In genomic region chr14:29222671-29223268, GRCh38 we compare ENCODE assay signal across 8 cellular contexts.
A peak's percentile ranks its signal among the peaks of the same experiment; 100 is the strongest.
DNase-seq lines count a peak whose midpoint lies in the region; ATAC-seq and TF ChIP-seq lines count a peak whose summit lies in the region.

No MANE protein-coding gene starts in this region.

- no peaks in the 10 kb centered on the region for H3F3A ChIP-seq in OCI-LY1 (ENCODE audit: insufficient read depth, low read length)

- H3K27ac ChIP-seq in OCI-LY1 (ENCODE audit: low read depth, low read length, poor library complexity, severe bottlenecking): no peak overlapping the region

- ATAC-seq in stimulated activated naive B cell treated with anti-CD40 and anti-IgM and Interleukin-4, amounts not matched to agents 10 μg/mL and 1 μg/mL and 100 μg/mL, for 72 hours (replicated peaks): no peak

- no peak overlapping the region for H3K9ac ChIP-seq in OCI-LY1 (ENCODE audit: low read length)

- TF ChIP-seq CTCF in AG04449 (IDR thresholded peaks at IDR 0.05; ENCODE audit: insufficient read depth, low read length, missing control alignments): peak; percentile 49
- peak; percentile 55 for TF ChIP-seq CTCF in OCI-LY1 (IDR thresholded peaks at IDR 0.05; ENCODE audit: low read length)

- no peaks in the 10 kb centered on the region for H3K36me3 Mint-ChIP-seq in stimulated activated naive B cell treated with anti-CD40 and anti-IgM and Interleukin-4, amounts not matched to agents 10 μg/mL and 1 μg/mL and 100 μg/mL, for 72 hours

- no peaks in the 10 kb centered on the region for H3K9me2 ChIP-seq in OCI-LY1 (ENCODE audit: low read depth, low read length)

- H3K27me3 ChIP-seq in OCI-LY1 (ENCODE audit: insufficient read depth, low read length): no peaks in the 10 kb centered on the region

- H3K4me1 Mint-ChIP-seq in stimulated activated naive B cell treated with anti-CD40 and anti-IgM and Interleukin-4, amounts not matched to agents 10 μg/mL and 1 μg/mL and 100 μg/mL, for 72 hours: no peaks in the 10 kb centered on the region

- no peak overlapping the region for H3K4me2 ChIP-seq in OCI-LY1 (ENCODE audit: low read length)

- H3K4me3 ChIP-seq in AG04449 (ENCODE audit: low read depth, low read length) (no peak overlapping the region), OCI-LY1 (ENCODE audit: low read depth, low read length, poor library complexity, severe bottlenecking) (no peak overlapping the region)

- no peaks in the 10 kb centered on the region for H3K27me3 Mint-ChIP-seq in stimulated activated naive B cell treated with anti-CD40 and anti-IgM and Interleukin-4, amounts not matched to agents 10 μg/mL and 1 μg/mL and 100 μg/mL, for 72 hours

- H4K20me1 ChIP-seq in OCI-LY1 (ENCODE audit: insufficient read depth, low read length): no peaks in the 10 kb centered on the region

- no peaks in the 10 kb centered on the region for H3K4me1 ChIP-seq in OCI-LY1 (ENCODE audit: insufficient read depth, low read length, severe bottlenecking)

- H3K4me3 Mint-ChIP-seq in stimulated activated naive B cell treated with anti-CD40 and anti-IgM and Interleukin-4, amounts not matched to agents 10 μg/mL and 1 μg/mL and 100 μg/mL, for 72 hours: no peak overlapping the region

- H3K27ac Mint-ChIP-seq in stimulated activated naive B cell treated with anti-CD40 and anti-IgM and Interleukin-4, amounts not matched to agents 10 μg/mL and 1 μg/mL and 100 μg/mL, for 72 hours: no peak overlapping the region

- H3K36me3 ChIP-seq in OCI-LY1 (ENCODE audit: insufficient read depth, low read length): no peaks in the 10 kb centered on the region

- no peaks in the 10 kb centered on the region for H3K79me2 ChIP-seq in OCI-LY1 (ENCODE audit: insufficient read depth, low read length)

- POLR2A ChIA-PET in AG04449 (lab: Yijun Ruan, JAX): no interaction called here

- H3K9me3 Mint-ChIP-seq in stimulated activated naive B cell treated with anti-CD40 and anti-IgM and Interleukin-4, amounts not matched to agents 10 μg/mL and 1 μg/mL and 100 μg/mL, for 72 hours: no peaks in the 10 kb centered on the region

- H3K9me3 ChIP-seq in OCI-LY1 (ENCODE audit: low read length): no peaks in the 10 kb centered on the region

- no peak for DNase-seq in AG04449 (ENCODE audit: low read depth, low spot score)
- DNase-seq in HCEC 1CT: peak; percentile 73
- DNase-seq in fibroblast of the conjunctiva (ENCODE audit: low read depth): peak; percentile 71
- DNase-seq in activated effector memory CD4-positive, alpha-beta T cell treated with anti-CD3 and anti-CD28 coated beads, Interleukin-2, amount 50 U/mL, for 16 hours: no peak
- no peak for DNase-seq in cerebellar nuclear complex (lab: John Stamatoyannopoulos, UW)
- DNase-seq in stimulated activated naive B cell treated with anti-CD40 and anti-IgM and Interleukin-4, amounts not matched to agents 10 μg/mL and 1 μg/mL and 100 μg/mL, for 72 hours: no peak
- no peak for DNase-seq in C1 segment of cervical spinal cord (lab: John Stamatoyannopoulos, UW)

- H2AFZ ChIP-seq in OCI-LY1 (ENCODE audit: low read length): no peak overlapping the region

- CTCF ChIA-PET in AG04449 (lab: Yijun Ruan, JAX): interaction anchor here (1.2 kb wide), 1 partner anchor 459 kb away, joined by 3 read pairs; no protein-coding TSS in a partner anchor

Comparison
In these comparisons a context has a peak if more than half of its experiments do, and no peak if none do; other contexts are left out.
1. DNase-seq: peak in HCEC 1CT (single experiment) and fibroblast of the conjunctiva (single experiment); none in AG04449 (single experiment), activated effector memory CD4-positive, alpha-beta T cell treated with anti-CD3 and anti-CD28 coated beads, Interleukin-2, amount 50 U/mL, for 16 hours (single experiment), cerebellar nuclear complex (0 of 2), stimulated activated naive B cell treated with anti-CD40 and anti-IgM and Interleukin-4, amounts not matched to agents 10 μg/mL and 1 μg/mL and 100 μg/mL, for 72 hours (single experiment) and C1 segment of cervical spinal cord (0 of 14).